In genomic region chr14:67619446-67620216, GRCh38 we compare ENCODE assay signal across 8 cellular contexts. TPM values are rescaled to one million over a fixed set of nuclear protein-coding genes. Genes with fewer than 3 reads are reported as not detected.
A peak's percentile ranks its signal among the peaks of the same experiment; 100 is the strongest.
DNase-seq lines count a peak whose midpoint lies in the region; ATAC-seq and TF ChIP-seq lines count a peak whose summit lies in the region.

Gene ARG2 (plus strand): TSS chr14:67619920. CDS start chr14:67619978, 58 bp downstream.

- intact Hi-C loops in adrenal gland (cut with DNase I) (loop anchor here (5.0 to 10.0 kb wide), 3 partner anchors 53 to 83 kb away; partner anchors contain the start of genes RDH11 (in 1 of the 2), RDH12 (in 1 of the 2) and VTI1B (in 1 of the 2)), heart left ventricle (cut with DNase I) (loop anchor here in 9 of 10 donors (2.0 to 10.0 kb wide), 6 partner anchors 47 to 85 kb away; partner anchors contain the start of gene RDH12 (in 3 of the 9))

- H3K27ac ChIP-seq in adrenal gland: peak within 1 kb of the TSS in 4 of 5 donors; percentile 60 to 82 (median 72)
- H3K27ac ChIP-seq in heart left ventricle: peak within 1 kb of the TSS in 6 of 12 donors; percentile 11 to 76 (median 49)
- peak within 1 kb of the TSS; percentile 62 to 84 (median 76) for H3K27ac ChIP-seq in upper lobe of left lung

- peak; percentile 94 for ATAC-seq in HG02763 (IDR thresholded peaks at IDR 0.05; ENCODE audit: unreplicated experiment)
- peak; percentile 93 to 99 (median 98) for ATAC-seq in heart left ventricle
- ATAC-seq in upper lobe of left lung (ENCODE audit: low FRiP score in 2 of 2): peak; percentile 98 to 99

- H3K4me1 ChIP-seq in adrenal gland (replicated peaks in 1 of 2): peaks cover 23 to 33% of the 10 kb centered on the region in 2 donors
- H3K4me1 ChIP-seq in heart left ventricle: peaks cover 0 to 32% (median 11%) of the 10 kb centered on the region in 12 donors
- H3K4me1 ChIP-seq in upper lobe of left lung: peaks cover 12 to 23% (median 20%) of the 10 kb centered on the region in 4 donors

- TF ChIP-seq CTCF in GM12865 (IDR thresholded peaks at IDR 0.05; ENCODE audit: insufficient read depth, low read depth, low read length, missing control alignments) (no peak), adrenal gland (IDR thresholded peaks at IDR 0.05) (peak in 1 of 6 experiments; percentile 10), heart left ventricle (IDR thresholded peaks at IDR 0.05) (peak in 3 of 12 donors; percentile 5 to 22 (median 21)), upper lobe of left lung (IDR thresholded peaks at IDR 0.05) (peak in 4 of 6 experiments; percentile 15 to 39 (median 32))

- no peaks in the 10 kb centered on the region for H3K36me3 ChIP-seq in adrenal gland (replicated peaks in 1 of 2)
- H3K36me3 ChIP-seq in heart left ventricle: no peaks in the 10 kb centered on the region
- no peaks in the 10 kb centered on the region for H3K36me3 ChIP-seq in upper lobe of left lung

- no peaks in the 10 kb centered on the region for H3K9me3 ChIP-seq in adrenal gland (replicated peaks in 1 of 3)
- H3K9me3 ChIP-seq in heart left ventricle: no peaks in the 10 kb centered on the region
- no peaks in the 10 kb centered on the region for H3K9me3 ChIP-seq in upper lobe of left lung

- H3K4me3 ChIP-seq in GM12865 (ENCODE audit: low read depth, low read length) (peak within 1 kb of the TSS; percentile 76), adrenal gland (peak within 1 kb of the TSS; percentile 7 to 73 (median 52)), heart left ventricle (peak within 1 kb of the TSS; percentile 31 to 74 (median 67)), upper lobe of left lung (peak within 1 kb of the TSS; percentile 11 to 65 (median 62))

- peak in 1 of 4 donors; percentile 68 for TF ChIP-seq EP300 in upper lobe of left lung (IDR thresholded peaks at IDR 0.05)

- DNase-seq in GM12865 (ENCODE audit: low read depth) (peak; percentile 96), NCI-H1417 (lab: John Stamatoyannopoulos, UW) (peak; percentile 97 to 99 (median 99)), SW 1271 (lab: John Stamatoyannopoulos, UW) (peak; percentile 94), adrenal gland (peak; percentile 97 to 99 (median 99)), heart left ventricle (peak; percentile 96 to 98 (median 97)), pons (ENCODE audit: low spot score) (peak; percentile 92), upper lobe of left lung (peak; percentile 99 to 100)

- 0 to 1% (median 0%) methylated on average over 8 to 62 of the region's 62 CpGs for WGBS in adrenal gland, 4 donors
- WGBS in heart left ventricle, 4 donors: 0 to 2% (median 1%) methylated on average over 47 to 62 of the region's 62 CpGs
- 0 to 1% methylated on average over 15 to 52 of the region's 62 CpGs for WGBS in upper lobe of left lung, 2 donors

- TF ChIP-seq POLR2A in adrenal gland (IDR thresholded peaks at IDR 0.05) (peak; percentile 76), heart left ventricle (IDR thresholded peaks at IDR 0.05) (peak in 1 of 2 donors; percentile 48), upper lobe of left lung (IDR thresholded peaks at IDR 0.05) (peak in 2 of 4 donors; percentile 82 to 84)

- H3K27me3 ChIP-seq in adrenal gland (no peaks in the 10 kb centered on the region), heart left ventricle (no peaks in the 10 kb centered on the region), upper lobe of left lung (no peaks in the 10 kb centered on the region)

RNA-seq across cellular contexts. Expression of gene ARG2, which starts in this region (rescaled TPM):
- total RNA-seq in adrenal gland (10 to 100 TPM in 1 of 8 donors, 1 to 10 TPM in 7; 2.5 to 11.3 (median 4.2) TPM), heart left ventricle (1 to 10 TPM in 7 of 9 donors, under 1 TPM in 2; 0.61 to 6.3 (median 1.5) TPM), upper lobe of left lung (10 to 100 TPM in 1 of 6 donors, 1 to 10 TPM in 4, not detected in 1; 1.1 to 11.7 (median 8.6) TPM)
- polyA plus RNA-seq in adrenal gland (10 to 100 TPM in 1 of 3 donors, 1 to 10 TPM in 2; 3.2 to 11.7 (median 4.5) TPM), heart left ventricle (10 to 100 TPM in 1 of 2 donors, under 1 TPM in 1; 0.34 to 53.7 TPM)
